Comparison of ENCODE assay signal across 12 cellular contexts in genomic region chr7:106215868-106216516, GRCh38.
DNase-seq lines count a peak whose midpoint lies in the region; ATAC-seq, FAIRE-seq and TF ChIP-seq lines count a peak whose summit lies in the region.
"Had no signal": no experiment of that assay in that cellular context is flagged by ENCODE, and none has a peak within 500 bp of the region (broad histone marks: within the 10 kb centered on the region; RNA-seq: fewer than 3 reads in every experiment).

No MANE protein-coding gene starts in this region.

- H3K27me3 ChIP-seq in liver (ENCODE audit: control insufficient read depth in 4 of 4, insufficient read depth in 4 of 4, low read length in 3 of 4) (no peaks in the 10 kb centered on the region), HepG2 (ENCODE audit: control insufficient read depth in 1 of 2, insufficient read depth in 2 of 2, low read length in 2 of 2) (peaks cover 0 to 9% of the 10 kb centered on the region in 2 experiments; a peak in 1 of 5 replicates), fibroblast of lung (ENCODE audit: control insufficient read depth, insufficient read depth, low read length) (no peaks in the 10 kb centered on the region), psoas muscle (ENCODE audit: insufficient read depth in 3 of 3, low read length in 2 of 3) (no peaks in the 10 kb centered on the region), WERI-Rb-1 (ENCODE audit: insufficient read depth, low read depth, severe bottlenecking) (no peaks in the 10 kb centered on the region)
- H3K27me3 ChIP-seq: testis had no signal

- FAIRE-seq in HepG2 (lab: Jason Lieb, UNC): no peak

- H3K4me3 ChIP-seq in liver (ENCODE audit: low read depth in 1 of 3, low read length in 3 of 3) (no peak overlapping the region), HepG2 (replicated peaks in 1 of 3; ENCODE audit: insufficient read depth in 1 of 3, low read depth in 2 of 3, low read length in 3 of 3) (no peak overlapping the region), fibroblast of lung (replicated peaks in 1 of 4; ENCODE audit: control extremely low read depth in 1 of 4, insufficient read depth in 1 of 4, low read depth in 3 of 4, low read length in 4 of 4) (peak overlapping the region in 1 of 4 experiments; percentile 27), psoas muscle (no peak overlapping the region), WERI-Rb-1 (ENCODE audit: low read depth, low read length) (no peak overlapping the region)
- H3K4me3 ChIP-seq: mucosa of descending colon, testis had no signal

- in situ Hi-C loops in HepG2 (cut with HindIII; ENCODE audit: extremely low pct_ligation_motif_present, low pct_unique_long_range_greater_than_20kb): no loop called here

- no peak for DNase-seq in HepG2 (ENCODE audit: low spot score)
- DNase-seq in fibroblast of lung (ENCODE audit: low read depth in 2 of 2): no peak
- no peak for DNase-seq in psoas muscle
- DNase-seq in inferior parietal cortex (ENCODE audit: extremely low spot score): no peak
- no peak for DNase-seq in WERI-Rb-1
- DNase-seq in T-helper 2 cell: no peak
- DNase-seq in activated CD8-positive, alpha-beta memory T cell treated with anti-CD3 and anti-CD28 coated beads, Interleukin-2, amount 50 U/mL, for 4 hours: no peak
- DNase-seq: activated CD8-positive, alpha-beta memory T cell treated with anti-CD3 and anti-CD28 coated beads for 24 hours; NCI-H1436; testis had no signal

- WGBS in liver: 76% methylated on average over 8 of the region's 8 CpGs
- whole genome bisulfite sequencing in HepG2 (ENCODE audit: low lambda C conversion rate): 67% methylated on average over 8 of the region's 8 CpGs
- 65 to 72% (median 70%) methylated on average over 8 of the region's 8 CpGs for WGBS in psoas muscle, 3 donors

- H4K20me1 ChIP-seq in HepG2 (ENCODE audit: insufficient read depth, low read length) (no peaks in the 10 kb centered on the region), fibroblast of lung (ENCODE audit: control insufficient read depth, extremely low read depth, insufficient read depth, low read length) (no peaks in the 10 kb centered on the region)

- POLR2A ChIA-PET in HepG2 (lab: Yijun Ruan, JAX): no interaction called here

- ATAC-seq in HepG2 (no peak), psoas muscle (no peak)

- TF ChIP-seq CTCF in liver (IDR thresholded peaks at IDR 0.05; ENCODE audit: low read depth, low read length, missing input control): no peak
- TF ChIP-seq CTCF in HepG2 (CRISPR knock-in tag; IDR thresholded peaks at IDR 0.05): no peak
- TF ChIP-seq CTCF in fibroblast of lung (conservative IDR thresholded peaks at IDR 0.05 in 1 of 2, IDR thresholded peaks at IDR 0.05 in 1 of 2; ENCODE audit: low read depth in 1 of 2, low read length in 2 of 2): no peak
- no peak for TF ChIP-seq CTCF in psoas muscle (IDR thresholded peaks at IDR 0.05)
- no peak for TF ChIP-seq CTCF in WERI-Rb-1 (IDR thresholded peaks at IDR 0.05; ENCODE audit: low read depth, low read length)

- TF ChIP-seq RAD21 in liver (IDR thresholded peaks at IDR 0.05): no peak
- TF ChIP-seq RAD21 in HepG2 (CRISPR knock-in tag; IDR thresholded peaks at IDR 0.05): no peak

- CTCF ChIA-PET in HepG2 (lab: Yijun Ruan, JAX; ENCODE audit: low intra/inter-chr PET ratio, low total read pairs): no interaction called here

- H3K9ac ChIP-seq in liver (ENCODE audit: low read depth in 1 of 2, low read length in 2 of 2) (peak overlapping the region in 1 of 2 donors; percentile 95), HepG2 (ENCODE audit: insufficient read depth, low read depth, low read length) (no peak overlapping the region), fibroblast of lung (ENCODE audit: insufficient read depth, low read length) (no peak overlapping the region)

- H2AFZ ChIP-seq in HepG2 (ENCODE audit: low read length) (no peak overlapping the region), fibroblast of lung (ENCODE audit: low read length) (no peak overlapping the region)

- H3K79me2 ChIP-seq in HepG2 (ENCODE audit: insufficient read depth, low read length): no peaks in the 10 kb centered on the region
- H3K79me2 ChIP-seq in fibroblast of lung (ENCODE audit: control insufficient read depth, insufficient read depth, low read length): no peaks in the 10 kb centered on the region

- no peak for TF ChIP-seq EP300 in HepG2 (IDR thresholded peaks at IDR 0.05; ENCODE audit: low read depth in 2 of 2, low read length in 2 of 2)
- no peak for TF ChIP-seq EP300 in HepG2 (CRISPR knock-in tag; IDR thresholded peaks at IDR 0.05; ENCODE audit: borderline replicate concordance)

- no peaks in the 10 kb centered on the region for H3K36me3 ChIP-seq in liver (ENCODE audit: control insufficient read depth in 4 of 4, insufficient read depth in 3 of 4, low read depth in 1 of 4, low read length in 3 of 4)
- no peaks in the 10 kb centered on the region for H3K36me3 ChIP-seq in HepG2 (replicated peaks in 1 of 2; ENCODE audit: control insufficient read depth in 1 of 2, insufficient read depth in 2 of 2, low read length in 2 of 2)
- H3K36me3 ChIP-seq in fibroblast of lung (ENCODE audit: control insufficient read depth, insufficient read depth, low read length): no peaks in the 10 kb centered on the region
- H3K36me3 ChIP-seq in psoas muscle (ENCODE audit: insufficient read depth in 1 of 2, low read depth in 1 of 2): no peaks in the 10 kb centered on the region
- H3K36me3 ChIP-seq in WERI-Rb-1: no peaks in the 10 kb centered on the region

- H3K4me2 ChIP-seq in HepG2 (ENCODE audit: low read depth, low read length) (no peak overlapping the region), fibroblast of lung (ENCODE audit: extremely low read depth, insufficient read depth, low read length) (peak overlapping the region; percentile 30)

- H3K27ac ChIP-seq in liver (ENCODE audit: low read depth in 1 of 2, low read length in 2 of 2): peak overlapping the region; percentile 74 to 95
- no peak overlapping the region for H3K27ac ChIP-seq in HepG2 (ENCODE audit: extremely low read length, insufficient read depth, low read length)
- H3K27ac ChIP-seq in fibroblast of lung (ENCODE audit: insufficient read depth, low read length): peak overlapping the region; percentile 79
- H3K27ac ChIP-seq in psoas muscle: peak overlapping the region; percentile 89
- H3K27ac ChIP-seq in WERI-Rb-1: no peak overlapping the region

- H3K9me3 ChIP-seq in liver (ENCODE audit: control insufficient read depth in 4 of 4, low read length in 3 of 4) (no peaks in the 10 kb centered on the region), HepG2 (ENCODE audit: low read length) (no peaks in the 10 kb centered on the region), fibroblast of lung (ENCODE audit: control insufficient read depth, insufficient read depth, low read depth, low read length) (no peaks in the 10 kb centered on the region), psoas muscle (no peaks in the 10 kb centered on the region), WERI-Rb-1 (ENCODE audit: severe bottlenecking) (no peaks in the 10 kb centered on the region)
- H3K9me3 ChIP-seq: mucosa of descending colon, testis had no signal

- H3K4me1 ChIP-seq in liver (ENCODE audit: control insufficient read depth in 4 of 4, insufficient read depth in 4 of 4, low read length in 3 of 4) (peaks cover 10 to 17% (median 12%) of the 10 kb centered on the region in 4 donors), HepG2 (ENCODE audit: insufficient read depth, low read length) (no peaks in the 10 kb centered on the region), fibroblast of lung (ENCODE audit: control insufficient read depth, extremely low read depth, insufficient read depth, low read length) (peaks cover 18% of the 10 kb centered on the region), psoas muscle (peaks cover 26% of the 10 kb centered on the region)

- intact Hi-C loops in HepG2 (cut with micrococcal nuclease; ENCODE audit: unreplicated experiment): no loop called here
- intact Hi-C loops in psoas muscle (cut with DNase I): loop anchor here in 1 of 2 donors (2.0 kb wide), 1 partner anchor 69 kb away; the partner anchor contains the start of gene NAMPT

- BruUV-seq in HepG2 (replicated peaks; lab: Mats Ljungman, UMichigan): no TSS peak

- TF ChIP-seq POLR2A in HepG2 (IDR thresholded peaks at IDR 0.05; ENCODE audit: insufficient read depth in 1 of 2, low read depth in 2 of 2, low read length in 2 of 2): no peak

TF ChIP-seq in liver, 16 proteins besides CTCF, POLR2A, EP300 and RAD21 (continues in another document):
- TF ChIP-seq JUND (IDR thresholded peaks at IDR 0.05) (no peak), YY1 (IDR thresholded peaks at IDR 0.05) (peak; percentile 25), HNF4A (conservative IDR thresholded peaks at IDR 0.05) (no peak), TAF1 (conservative IDR thresholded peaks at IDR 0.05) (no peak), EGR1 (IDR thresholded peaks at IDR 0.05; ENCODE audit: low read depth in 2 of 2) (no peak), ATF3 (IDR thresholded peaks at IDR 0.05) (no peak), FOXA1 (IDR thresholded peaks at IDR 0.05) (no peak), GABPA (IDR thresholded peaks at IDR 0.05 in 1 of 2, conservative IDR thresholded peaks at IDR 0.05 in 1 of 2) (no peak), NR2F2 (IDR thresholded peaks at IDR 0.05) (no peak), RXRA (IDR thresholded peaks at IDR 0.05) (no peak), HNF4G (IDR thresholded peaks at IDR 0.05) (no peak)

TF ChIP-seq in HepG2, 621 proteins besides CTCF, POLR2A, EP300 and RAD21 (continues in another document):
- TF ChIP-seq ZNF484 (CRISPR knock-in tag; IDR thresholded peaks at IDR 0.05; ENCODE audit: borderline replicate concordance, low read depth) (no peak), KLF16 (CRISPR knock-in tag; IDR thresholded peaks at IDR 0.05) (no peak), RCOR2 (CRISPR knock-in tag; IDR thresholded peaks at IDR 0.05) (no peak), POLR2AphosphoS2 (IDR thresholded peaks at IDR 0.05; ENCODE audit: low read depth, low read length) (no peak), ZNF546 (CRISPR knock-in tag; conservative IDR thresholded peaks at IDR 0.05) (no peak), XRCC5 (optimal IDR thresholded peaks at IDR 0.05; ENCODE audit: low read length) (no peak), ZNF850 (CRISPR knock-in tag; conservative IDR thresholded peaks at IDR 0.05) (no peak)

Comparison
In these comparisons a context has a peak if more than half of its experiments do, and no peak if none do; other contexts are left out.
1. H3K27ac ChIP-seq: peak in liver (2 of 2), fibroblast of lung (single experiment) and psoas muscle (single experiment); none in HepG2 (single experiment) and WERI-Rb-1 (single experiment).